In the genomic region with DNA sequence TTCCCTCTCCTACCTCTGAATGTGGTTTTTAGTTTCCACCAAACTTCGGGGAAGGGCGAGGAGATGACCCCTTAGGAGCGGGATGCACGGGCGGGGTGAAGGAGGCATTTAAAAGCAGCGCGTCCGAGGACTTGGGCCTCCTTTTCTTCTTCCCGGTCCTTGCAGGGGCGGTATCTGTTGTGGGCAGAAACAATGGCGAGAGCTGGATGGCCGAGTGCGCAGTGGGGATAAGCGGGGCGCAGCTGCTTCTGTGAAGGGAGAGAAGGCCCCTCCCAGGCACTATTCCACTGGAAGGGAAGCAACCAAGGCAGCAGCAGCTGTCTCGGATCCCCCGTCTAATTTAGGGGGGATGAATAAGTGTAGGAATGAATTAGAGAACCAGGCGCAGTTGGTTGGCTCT, we compare ENCODE assay signal across 8 cellular contexts. TPM values are rescaled to one million over a fixed set of nuclear protein-coding genes. Genes with fewer than 3 reads are reported as not detected.
A peak's percentile ranks its signal among the peaks of the same experiment; 100 is the strongest.
DNase-seq lines count a peak whose midpoint lies in the region; ATAC-seq and TF ChIP-seq lines count a peak whose summit lies in the region.

No MANE protein-coding gene starts in this region.

- peaks cover 14% of the 10 kb centered on the region for H3K36me3 ChIP-seq in CD4-positive, CD25-positive, alpha-beta regulatory T cell (ENCODE audit: control insufficient read depth, insufficient read depth, low read length)
- H3K36me3 ChIP-seq in HEK293 (ENCODE audit: control insufficient read depth in 2 of 2, insufficient read depth in 1 of 2, low read length in 2 of 2) (peaks cover 3 to 31% of the 10 kb centered on the region in 2 experiments; a peak in 2 of 3 replicates), hepatocyte (replicated peaks; ENCODE audit: insufficient read depth, low read depth) (no peaks in the 10 kb centered on the region), prostate gland (no peaks in the 10 kb centered on the region)

- H3K9me3 ChIP-seq in CD4-positive, CD25-positive, alpha-beta regulatory T cell (ENCODE audit: control insufficient read depth in 2 of 2, low read length in 2 of 2): no peaks in the 10 kb centered on the region
- no peaks in the 10 kb centered on the region for H3K9me3 ChIP-seq in HEK293 (ENCODE audit: control insufficient read depth, insufficient read depth, low read depth, low read length)
- no peaks in the 10 kb centered on the region for H3K9me3 ChIP-seq in hepatocyte (ENCODE audit: low read depth)
- H3K9me3 ChIP-seq in prostate gland: no peaks in the 10 kb centered on the region

- POLR2A ChIA-PET in HEK293 (lab: Yijun Ruan, JAX): no interaction called here

- peak overlapping the region; percentile 95 to 100 (median 100) for H3K4me3 Mint-ChIP-seq in CD4-positive, CD25-positive, alpha-beta regulatory T cell

- peak overlapping the region; percentile 95 to 100 (median 100) for H3K27ac Mint-ChIP-seq in CD4-positive, CD25-positive, alpha-beta regulatory T cell

- H3K9me3 Mint-ChIP-seq in CD4-positive, CD25-positive, alpha-beta regulatory T cell: peaks cover 0 to 2% (median 0%) of the 10 kb centered on the region in 7 donors

- intact Hi-C loops in prostate gland (cut with DNase I): loop anchor here (10.0 kb wide), 1 partner anchor 130 kb away; no protein-coding TSS in a partner anchor

- H3K4me3 ChIP-seq in CD4-positive, CD25-positive, alpha-beta regulatory T cell (ENCODE audit: low read depth, low read length): peak overlapping the region; percentile 98
- H3K4me3 ChIP-seq in HEK293 (ENCODE audit: low read depth, low read length): peak overlapping the region; percentile 92
- peak overlapping the region; percentile 78 for H3K4me3 ChIP-seq in astrocyte of the cerebellum (ENCODE audit: low read depth, low read length)
- peak overlapping the region; percentile 97 for H3K4me3 ChIP-seq in hepatocyte
- peak overlapping the region; percentile 85 to 87 for H3K4me3 ChIP-seq in prostate gland

- 0% methylated on average over 18 of the region's 18 CpGs for WGBS in hepatocyte (ENCODE audit: low lambda C conversion rate, missing lambda C conversion rate)
- WGBS in prostate gland: 0% methylated on average over 18 of the region's 18 CpGs

- no peak for TF ChIP-seq POLR2A in prostate gland (IDR thresholded peaks at IDR 0.05)

- peaks cover 45% of the 10 kb centered on the region for H3K4me1 ChIP-seq in CD4-positive, CD25-positive, alpha-beta regulatory T cell (ENCODE audit: control insufficient read depth, insufficient read depth, low read length, poor library complexity, severe bottlenecking)
- H3K4me1 ChIP-seq in HEK293 (ENCODE audit: control insufficient read depth, insufficient read depth, low read length) (no peaks in the 10 kb centered on the region), hepatocyte (ENCODE audit: insufficient read depth) (peaks cover 18% of the 10 kb centered on the region), prostate gland (replicated peaks) (no peaks in the 10 kb centered on the region)

- DNase-seq in CD4-positive, CD25-positive, alpha-beta regulatory T cell: peak in 2 of 3 donors; percentile 3 to 20
- peak; percentile 57 for DNase-seq in RKO (ENCODE audit: low spot score)
- peak; percentile 5 for DNase-seq in astrocyte of the cerebellum (ENCODE audit: low read depth)
- DNase-seq in hepatocyte (ENCODE audit: low spot score): peak; percentile 61
- DNase-seq in prostate gland (ENCODE audit: low spot score): peak; percentile 29

- TF ChIP-seq CTCF in HEK293 (tag by site-specific recombination; IDR thresholded peaks at IDR 0.05) (no peak), astrocyte of the cerebellum (IDR thresholded peaks at IDR 0.05; ENCODE audit: low read depth, low read length, missing control alignments) (no peak), hepatocyte (IDR thresholded peaks at IDR 0.05; ENCODE audit: poor library complexity) (no peak), prostate gland (IDR thresholded peaks at IDR 0.05) (no peak)

- H3K36me3 Mint-ChIP-seq in CD4-positive, CD25-positive, alpha-beta regulatory T cell: peaks cover 28% of the 10 kb centered on the region

- ATAC-seq in CD4-positive, CD25-positive, alpha-beta regulatory T cell (ENCODE audit: low read depth in 2 of 2): no peak
- ATAC-seq in HG03571 (IDR thresholded peaks at IDR 0.05; ENCODE audit: unreplicated experiment) (no peak), GM21360 (IDR thresholded peaks at IDR 0.05; ENCODE audit: unreplicated experiment) (no peak)

- peak overlapping the region; percentile 99 for H3K27ac ChIP-seq in CD4-positive, CD25-positive, alpha-beta regulatory T cell (ENCODE audit: insufficient read depth, low read length, poor library complexity, severe bottlenecking)
- H3K27ac ChIP-seq in HEK293 (ENCODE audit: extremely low read depth, low read depth, low read length) (peak overlapping the region; percentile 85), hepatocyte (peak overlapping the region; percentile 96), prostate gland (peak overlapping the region; percentile 93 to 98)

- H3K79me2 ChIP-seq in hepatocyte: peaks cover 55% of the 10 kb centered on the region

- peaks cover 39% of the 10 kb centered on the region for H4K20me1 ChIP-seq in hepatocyte (ENCODE audit: insufficient read depth, poor library complexity, severe bottlenecking)

- in situ Hi-C loops in astrocyte of the cerebellum (cut with HindIII; ENCODE audit: low sequenced_read_pairs): no loop called here

- H3K27me3 ChIP-seq in CD4-positive, CD25-positive, alpha-beta regulatory T cell (ENCODE audit: control insufficient read depth, insufficient read depth, low read length): peaks cover 11% of the 10 kb centered on the region
- H3K27me3 ChIP-seq in hepatocyte: no peaks in the 10 kb centered on the region
- H3K27me3 ChIP-seq in prostate gland (replicated peaks; ENCODE audit: insufficient read depth): no peaks in the 10 kb centered on the region

- peak overlapping the region; percentile 84 for H3K4me2 ChIP-seq in hepatocyte

- no peaks in the 10 kb centered on the region for H3K9me2 ChIP-seq in hepatocyte (replicated peaks; ENCODE audit: insufficient read depth)

- peaks cover 30 to 54% (median 45%) of the 10 kb centered on the region in 4 donors for H3K4me1 Mint-ChIP-seq in CD4-positive, CD25-positive, alpha-beta regulatory T cell

- CTCF ChIA-PET in HEK293 (lab: Yijun Ruan, JAX): interaction anchor here (0.6 to 0.7 kb wide), 2 partner anchors 37 to 1456 kb away, joined by 3 read pairs; no protein-coding TSS in a partner anchor

- peak overlapping the region; percentile 3 for H2AFZ ChIP-seq in hepatocyte

- H3K27me3 Mint-ChIP-seq in CD4-positive, CD25-positive, alpha-beta regulatory T cell: peaks cover 29% of the 10 kb centered on the region

TF ChIP-seq in HEK293, 187 proteins besides CTCF, POLR2A, EP300 and RAD21:
- TF ChIP-seq ZNF366 (tag by site-specific recombination; conservative IDR thresholded peaks at IDR 0.05) (no peak), SP2 (tag by site-specific recombination; IDR thresholded peaks at IDR 0.05) (peak; percentile 57), ZNF76 (tag by site-specific recombination; IDR thresholded peaks at IDR 0.05; ENCODE audit: borderline replicate concordance, low read depth) (peak; percentile 42), SALL2 (tag by site-specific recombination; IDR thresholded peaks at IDR 0.05; ENCODE audit: borderline replicate concordance) (no peak), EGR2 (tag by site-specific recombination; IDR thresholded peaks at IDR 0.05; ENCODE audit: low read depth) (0 out of 2 replicates have a peak, but pooled peaks have one; percentile 27)
- TF ChIP-seq, protein P1, sequence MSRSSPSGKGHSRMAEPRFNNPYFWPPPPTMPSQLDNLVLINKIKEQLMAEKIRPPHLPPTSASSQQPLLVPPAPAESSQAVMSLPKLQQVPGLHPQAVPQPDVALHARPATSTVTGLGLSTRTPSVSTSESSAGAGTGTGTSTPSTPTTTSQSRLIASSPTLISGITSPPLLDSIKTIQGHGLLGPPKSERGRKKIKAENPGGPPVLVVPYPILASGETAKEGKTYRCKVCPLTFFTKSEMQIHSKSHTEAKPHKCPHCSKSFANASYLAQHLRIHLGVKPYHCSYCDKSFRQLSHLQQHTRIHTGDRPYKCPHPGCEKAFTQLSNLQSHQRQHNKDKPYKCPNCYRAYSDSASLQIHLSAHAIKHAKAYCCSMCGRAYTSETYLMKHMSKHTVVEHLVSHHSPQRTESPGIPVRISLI (tag by site-specific recombination; IDR thresholded peaks at IDR 0.05): no peak
TF ChIP-seq in HEK293: peak in this region for 3.

RNA-seq across cellular contexts. Expression of a gene that starts 0.9 kb away (rescaled TPM):
- 57.5 TPM for total RNA-seq in CD4-positive, CD25-positive, alpha-beta regulatory T cell
- polyA plus RNA-seq in CD4-positive, CD25-positive, alpha-beta regulatory T cell: 10 to 100 TPM; 22.3 to 28.3 (median 23.9) TPM
- 53.4 and 73.0 TPM in 2 replicates for total RNA-seq in hepatocyte
- polyA plus RNA-seq in hepatocyte: 33.8 and 38.7 TPM in 2 replicates
- total RNA-seq in prostate gland: 10 to 100 TPM; 36.7 to 62.5 TPM

Comparison
In these comparisons a context has a peak if more than half of its experiments do, and no peak if none do; other contexts are left out.
1. DNase-seq: peak in every context shown above with its lines; median percentile 61 in hepatocyte; 57 in RKO; 29 in prostate gland; 12 in CD4-positive, CD25-positive, alpha-beta regulatory T cell; 5 in astrocyte of the cerebellum.